In the genomic region with DNA sequence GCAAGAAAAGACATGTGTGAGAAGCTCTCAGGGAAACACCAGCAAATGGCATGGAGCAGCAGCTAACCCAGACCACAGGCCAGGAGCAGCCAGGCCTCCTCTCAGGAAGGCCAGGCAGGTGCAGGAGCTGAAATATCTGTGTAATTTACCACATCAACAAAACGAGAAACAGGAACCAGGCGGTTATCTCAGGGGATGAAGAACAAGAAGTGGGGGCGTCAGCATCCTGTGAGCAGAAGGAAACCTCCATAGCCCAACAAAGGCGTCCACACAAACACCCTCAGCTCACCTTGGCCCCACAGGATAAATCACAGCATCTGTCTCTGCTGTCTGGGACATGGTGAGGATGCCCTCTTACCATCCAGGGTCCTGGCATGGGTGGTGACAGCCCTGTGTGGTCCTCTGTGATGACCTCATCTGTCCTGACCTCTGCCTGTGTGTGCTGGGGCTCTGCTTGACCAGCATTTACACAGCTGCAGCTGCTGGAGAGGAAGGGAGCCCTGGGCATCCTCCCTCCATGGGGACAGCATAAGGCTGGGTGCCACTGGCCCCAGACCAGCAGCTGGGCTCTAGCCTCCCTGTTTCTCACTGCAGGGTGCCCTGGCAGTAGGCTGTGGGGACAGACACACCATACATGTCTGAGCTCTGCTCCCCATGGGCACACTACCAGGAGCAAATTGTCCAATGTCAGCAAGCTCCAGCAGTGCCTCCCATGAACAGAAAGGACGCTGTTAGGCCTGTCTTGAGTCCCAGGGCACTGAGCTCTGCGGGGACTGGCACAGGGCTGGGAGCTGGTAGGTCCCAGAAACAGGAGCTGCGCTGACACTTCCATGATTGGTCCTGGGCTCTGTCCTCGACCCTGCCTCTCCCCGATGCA, we compare ENCODE assay signal across 12 cellular contexts. TPM values are rescaled to one million over a fixed set of nuclear protein-coding genes. Genes with fewer than 3 reads are reported as not detected.
DNase-seq lines count a peak whose midpoint lies in the region; FAIRE-seq and TF ChIP-seq lines count a peak whose summit lies in the region.
"Had no signal": no experiment of that assay in that cellular context is flagged by ENCODE, and none has a peak within 500 bp of the region (broad histone marks: within the 10 kb centered on the region; RNA-seq: fewer than 3 reads in every experiment).

No MANE protein-coding gene starts in this region.

- H3K27ac Mint-ChIP-seq in CD14-positive monocyte: no peak overlapping the region
- H3K27ac Mint-ChIP-seq in T-helper 2 cell treated with Interferon-gamma antibody and Interleukin-4, amounts not matched to agents 5 μg/mL and 100 μg/mL, for 36 hours: no peak overlapping the region

- DNase-seq in NOMO-1 treated with DMSO at 0.1 percent for 48 hours (lab: John Stamatoyannopoulos, UW; ENCODE audit: unreplicated experiment) (peak; percentile 32), NOMO-1 treated with dmso at 0.1 percent for 144 hours (lab: John Stamatoyannopoulos, UW; ENCODE audit: unreplicated experiment) (no peak), NCI-H146 (lab: John Stamatoyannopoulos, UW) (peak; percentile 74), glomerular visceral epithelial cell (ENCODE audit: extremely low spot score) (peak; percentile 12), CD14-positive monocyte (ENCODE audit: low spot score) (no peak), GM19239 (ENCODE audit: insufficient read length, low spot score) (no peak)
- DNase-seq in stimulated activated CD8-positive, alpha-beta memory T cell treated with anti-CD3 and anti-CD28 coated beads, Interleukin-4, amount 100 ng/mL, for 48 hours: peak; percentile 22
- no peak for DNase-seq in T-helper 2 cell treated with Interferon-gamma antibody and Interleukin-4, amounts not matched to agents 5 μg/mL and 100 μg/mL, for 36 hours (ENCODE audit: low spot score)
- DNase-seq: activated CD4-positive, alpha-beta T cell treated with anti-CD3 and anti-CD28 coated beads for 4 hours; activated T-cell treated with anti-CD3 and anti-CD28 coated beads, Interleukin-2, amount 50 U/mL, for 4 hours; MG63; T-helper 1 cell had no signal

- peaks cover 10 to 21% (median 17%) of the 10 kb centered on the region in 7 donors for H3K9me3 Mint-ChIP-seq in CD14-positive monocyte
- peaks cover 12% of the 10 kb centered on the region for H3K9me3 Mint-ChIP-seq in T-helper 2 cell treated with Interferon-gamma antibody and Interleukin-4, amounts not matched to agents 5 μg/mL and 100 μg/mL, for 36 hours

- no peak overlapping the region for H3K4me3 Mint-ChIP-seq in CD14-positive monocyte
- no peak overlapping the region for H3K4me3 Mint-ChIP-seq in T-helper 2 cell treated with Interferon-gamma antibody and Interleukin-4, amounts not matched to agents 5 μg/mL and 100 μg/mL, for 36 hours
- H3K4me3 Mint-ChIP-seq: activated T-cell treated with anti-CD3 and anti-CD28 coated beads, Interleukin-2, amount 50 U/mL, for 4 hours had no signal

- peaks cover 2% of the 10 kb centered on the region for H3K4me1 Mint-ChIP-seq in CD14-positive monocyte
- H3K4me1 Mint-ChIP-seq in T-helper 2 cell treated with Interferon-gamma antibody and Interleukin-4, amounts not matched to agents 5 μg/mL and 100 μg/mL, for 36 hours (ENCODE audit: low read depth): peaks cover 20% of the 10 kb centered on the region

- H3K36me3 Mint-ChIP-seq in CD14-positive monocyte: no peaks in the 10 kb centered on the region
- H3K36me3 Mint-ChIP-seq in T-helper 2 cell treated with Interferon-gamma antibody and Interleukin-4, amounts not matched to agents 5 μg/mL and 100 μg/mL, for 36 hours (ENCODE audit: low read depth): peaks cover 9% of the 10 kb centered on the region

- no peak for TF ChIP-seq CTCF in CD14-positive monocyte (IDR thresholded peaks at IDR 0.05)

- intact Hi-C loops in CD14-positive monocyte (cut with micrococcal nuclease): no loop called here

- no peak for FAIRE-seq in GM19239 (lab: Jason Lieb, UNC)

- peaks cover 2% of the 10 kb centered on the region in 3 donors for H3K27me3 Mint-ChIP-seq in CD14-positive monocyte (ENCODE audit: low read depth in 3 of 3)
- H3K27me3 Mint-ChIP-seq in T-helper 2 cell treated with Interferon-gamma antibody and Interleukin-4, amounts not matched to agents 5 μg/mL and 100 μg/mL, for 36 hours (ENCODE audit: low read depth): no peaks in the 10 kb centered on the region

RNA-seq across cellular contexts. Expression of a gene that starts 34.6 kb away (rescaled TPM):
- polyA plus RNA-seq in CD14-positive monocyte: 1 to 10 TPM in 1 of 2 donors, under 1 TPM in 1; 0.97 to 2.9 TPM

RNA-seq across cellular contexts. Expression of a gene that starts 42.2 kb away (rescaled TPM):
- not detected for polyA plus RNA-seq in CD14-positive monocyte

Comparison
In these comparisons a context has a peak if more than half of its experiments do, and no peak if none do; other contexts are left out.
1. DNase-seq: peak in NOMO-1 treated with DMSO at 0.1 percent for 48 hours (single experiment), NCI-H146 (single experiment), glomerular visceral epithelial cell (single experiment) and stimulated activated CD8-positive, alpha-beta memory T cell treated with anti-CD3 and anti-CD28 coated beads, Interleukin-4, amount 100 ng/mL, for 48 hours (single experiment); none in NOMO-1 treated with dmso at 0.1 percent for 144 hours (single experiment), CD14-positive monocyte (single experiment), T-helper 2 cell treated with Interferon-gamma antibody and Interleukin-4, amounts not matched to agents 5 μg/mL and 100 μg/mL, for 36 hours (single experiment) and GM19239 (single experiment).